Comparison of ENCODE assay signal across 1 cellular context in genomic region chr11:1218256-1218787, GRCh38.
TF ChIP-seq lines count a peak whose summit lies in the region.

No MANE protein-coding gene starts in this region.

TF ChIP-seq in SK-N-SH, 30 proteins besides CTCF, POLR2A, EP300 and RAD21 (continued from another document):
- TF ChIP-seq PBX3 (IDR thresholded peaks at IDR 0.05) (no peak), GATA2 (CRISPR knock-in tag; IDR thresholded peaks at IDR 0.05) (no peak), GABPA (IDR thresholded peaks at IDR 0.05; ENCODE audit: low read depth) (no peak)
